Comparison of ENCODE assay signal across 12 cellular contexts in genomic region chr2:120750488-120751210, GRCh38. TPM values are rescaled to one million over a fixed set of nuclear protein-coding genes. Genes with fewer than 3 reads are reported as not detected.
A peak's percentile ranks its signal among the peaks of the same experiment; 100 is the strongest.
DNase-seq lines count a peak whose midpoint lies in the region; ATAC-seq and TF ChIP-seq lines count a peak whose summit lies in the region.
"Had no signal": no experiment of that assay in that cellular context is flagged by ENCODE, and none has a peak within 500 bp of the region (broad histone marks: within the 10 kb centered on the region; RNA-seq: fewer than 3 reads in every experiment).

No MANE protein-coding gene starts in this region.

- no peak for TF ChIP-seq RAD21 in IMR-90 (IDR thresholded peaks at IDR 0.05; ENCODE audit: low read length)

- peak overlapping the region; percentile 63 for H4K91ac ChIP-seq in IMR-90 (ENCODE audit: insufficient read depth, low read depth, low read length)

- peak overlapping the region; percentile 67 for H3K4ac ChIP-seq in IMR-90 (ENCODE audit: low read depth, low read length)

- H3K27ac ChIP-seq in AG04450 (ENCODE audit: low read depth, low read length): peak overlapping the region; percentile 13
- 0 out of 2 replicates have a peak overlapping the region, but pooled peaks have one; percentile 28 for H3K27ac ChIP-seq in IMR-90 (ENCODE audit: insufficient read depth, low read length)
- H3K27ac ChIP-seq: epithelial cell of prostate, left lung had no signal

- peaks cover 34% of the 10 kb centered on the region for H3K4me1 ChIP-seq in IMR-90 (ENCODE audit: control insufficient read depth, insufficient read depth, low read length)
- H3K4me1 ChIP-seq: left lung had no signal

- no peak overlapping the region for H2BK15ac ChIP-seq in IMR-90 (ENCODE audit: low read depth, low read length)

- peak overlapping the region; percentile 36; the same call in 1 of the 2 replicates for H3K14ac ChIP-seq in IMR-90 (replicated peaks; ENCODE audit: low read depth, low read length)

- peaks cover 69% of the 10 kb centered on the region for H4K20me1 ChIP-seq in IMR-90 (ENCODE audit: insufficient read depth, low read length)

- in situ Hi-C loops in IMR-90 (cut with MboI; ENCODE audit: low sequenced_read_pairs): no loop called here

- H3K36me3 ChIP-seq in IMR-90 (ENCODE audit: control insufficient read depth, insufficient read depth, low read length): no peaks in the 10 kb centered on the region
- H3K36me3 ChIP-seq: left lung had no signal

- H2BK120ac ChIP-seq in IMR-90 (ENCODE audit: low read depth, low read length): peak overlapping the region; percentile 70; the same call in 1 of the 2 replicates

- CTCF ChIA-PET in AG04450 (lab: Charles Lee): interaction anchor here (0.6 kb wide), 1 partner anchor 15 kb away, joined by 5 read pairs; no protein-coding TSS in a partner anchor
- CTCF ChIA-PET in IMR-90 (lab: Yijun Ruan, JAX): no interaction called here

- peak overlapping the region; percentile 6 for H3K18ac ChIP-seq in IMR-90 (ENCODE audit: low read depth, low read length)

- no peak for ATAC-seq in IMR-90 (ENCODE audit: low read depth)
- peak; percentile 26 for ATAC-seq in esophagus mucosa
- no peak for ATAC-seq in GM18909 (IDR thresholded peaks at IDR 0.05; ENCODE audit: poor library complexity, unreplicated experiment)
- ATAC-seq: left lung had no signal

- no peak for TF ChIP-seq POLR2A in IMR-90 (IDR thresholded peaks at IDR 0.05; ENCODE audit: low read depth, low read length)

- H3K79me1 ChIP-seq in IMR-90 (ENCODE audit: low read depth in 1 of 2, low read length in 2 of 2): peaks cover 3 to 80% of the 10 kb centered on the region in 2 experiments; a peak in 2 of 4 replicates

- intact Hi-C loops in IMR-90 (cut with micrococcal nuclease): no loop called here
- intact Hi-C loops in posterior vena cava (cut with DNase I): no loop called here

- POLR2A ChIA-PET in AG04450 (lab: Yijun Ruan, JAX): interaction anchor here (1.6 kb wide), 1 partner anchor 15 kb away, joined by 5 read pairs; no protein-coding TSS in a partner anchor
- POLR2A ChIA-PET in IMR-90 (lab: Charles Lee; ENCODE audit: unreplicated experiment): no interaction called here

- H4K5ac ChIP-seq in IMR-90 (ENCODE audit: low read depth, low read length): peak overlapping the region; percentile 36; the same call in 1 of the 2 replicates

- peak overlapping the region in 1 of 2 experiments; percentile 15; a peak in 1 of 4 replicates for H4K8ac ChIP-seq in IMR-90 (ENCODE audit: low read depth in 2 of 2, low read length in 2 of 2)

- peak overlapping the region; percentile 2; the same call in 1 of the 2 replicates for H2BK20ac ChIP-seq in IMR-90 (ENCODE audit: low read depth, low read length)

- H3K9me3 ChIP-seq in AG04450 (ENCODE audit: control insufficient read depth, insufficient read depth, low read length): no peaks in the 10 kb centered on the region
- no peaks in the 10 kb centered on the region for H3K9me3 ChIP-seq in IMR-90 (ENCODE audit: control insufficient read depth, insufficient read depth, low read length)
- H3K9me3 ChIP-seq: left lung had no signal

- no peaks in the 10 kb centered on the region for H3K27me3 ChIP-seq in AG04450 (ENCODE audit: control insufficient read depth, insufficient read depth, low read length)
- H3K27me3 ChIP-seq in IMR-90 (ENCODE audit: control insufficient read depth, insufficient read depth, low read length): no peaks in the 10 kb centered on the region

- peaks cover 35% of the 10 kb centered on the region for H3K9me1 ChIP-seq in IMR-90 (ENCODE audit: insufficient read depth, low read length)

- DNase-seq in AG04450 (ENCODE audit: low read depth, low spot score) (no peak), IMR-90 (peak; percentile 21), retina (peak; percentile 16), posterior vena cava (ENCODE audit: low spot score) (no peak), GM19238 (ENCODE audit: insufficient read length, low spot score) (no peak), UCSD-AML1 (lab: John Stamatoyannopoulos, UW; ENCODE audit: unreplicated experiment) (no peak)
- DNase-seq: hippocampal formation, left lung, NCI-H2171 treated with DMSO at 0.1 percent for 48 hours had no signal

- H3K4me2 ChIP-seq in IMR-90 (ENCODE audit: low read depth, low read length): no peak overlapping the region

- 74% methylated on average over 12 of the region's 13 CpGs; no CpG with 5 or more reads in 1 of the 2 experiments for WGBS in IMR-90 (ENCODE audit: extremely low coverage in 2 of 2, insufficient read length in 1 of 2), 2 experiments

- no peak overlapping the region for H3K56ac ChIP-seq in IMR-90 (ENCODE audit: extremely low read depth, insufficient read depth, low read length)

- H2BK5ac ChIP-seq in IMR-90 (ENCODE audit: low read depth, low read length, poor library complexity, severe bottlenecking): peak overlapping the region; percentile 72

- H2AK5ac ChIP-seq in IMR-90 (ENCODE audit: low read depth, low read length): peak overlapping the region; percentile 54; the same call in 1 of the 2 replicates

- peak overlapping the region; percentile 51 for H2AK9ac ChIP-seq in IMR-90 (replicated peaks; ENCODE audit: low read depth, low read length, poor library complexity)

- peak overlapping the region; percentile 35; the same call in 1 of the 2 replicates for H3K23ac ChIP-seq in IMR-90 (ENCODE audit: low read depth, low read length)

- BruUV-seq in IMR-90 (replicated peaks; lab: Mats Ljungman, UMichigan): no TSS peak

- H3K9ac ChIP-seq in IMR-90 (ENCODE audit: low read depth, low read length): no peak overlapping the region; the same call in 1 of the 2 replicates

- TF ChIP-seq CTCF in AG04450 (IDR thresholded peaks at IDR 0.05; ENCODE audit: low read depth, low read length) (no peak), IMR-90 (conservative IDR thresholded peaks at IDR 0.05; ENCODE audit: low read depth, low read length) (no peak)

- dilution Hi-C loops in IMR-90 (cut with HindIII; ENCODE audit: low sequenced_read_pairs, unreplicated experiment): no loop called here

- H3K4me3 ChIP-seq in AG04450 (ENCODE audit: low read depth, low read length): no peak overlapping the region
- no peak overlapping the region for H3K4me3 ChIP-seq in IMR-90 (ENCODE audit: insufficient read depth, low read depth, low read length)
- H3K4me3 ChIP-seq: left lung had no signal

- no peak overlapping the region for H2AFZ ChIP-seq in IMR-90 (replicated peaks; ENCODE audit: low read length, poor library complexity)

TF ChIP-seq in IMR-90, 13 proteins besides CTCF, POLR2A, EP300 and RAD21:
- TF ChIP-seq RCOR1 (IDR thresholded peaks at IDR 0.05; ENCODE audit: insufficient replicate concordance, low read length): no peak
- no peak for TF ChIP-seq CEBPB (IDR thresholded peaks at IDR 0.05; ENCODE audit: low read depth, low read length)
- no peak for TF ChIP-seq USF2 (IDR thresholded peaks at IDR 0.05; ENCODE audit: low read depth, low read length)
- TF ChIP-seq CHD1 (IDR thresholded peaks at IDR 0.05; ENCODE audit: low read depth, low read length): no peak
- no peak for TF ChIP-seq BHLHE40 (IDR thresholded peaks at IDR 0.05; ENCODE audit: low read depth, low read length)
- no peak for TF ChIP-seq ELK1 (IDR thresholded peaks at IDR 0.05; ENCODE audit: borderline replicate concordance, low read depth, low read length)
- TF ChIP-seq NFE2L2 (IDR thresholded peaks at IDR 0.05; ENCODE audit: low read depth, low read length): no peak
- no peak for TF ChIP-seq MXI1 (IDR thresholded peaks at IDR 0.05; ENCODE audit: borderline replicate concordance, low read depth, low read length)
- TF ChIP-seq MAFK (IDR thresholded peaks at IDR 0.05; ENCODE audit: low read depth, low read length): no peak
- no peak for TF ChIP-seq SMC3 (IDR thresholded peaks at IDR 0.05; ENCODE audit: low read depth, low read length)
- TF ChIP-seq RFX5 (IDR thresholded peaks at IDR 0.05; ENCODE audit: low read depth, low read length): no peak
TF ChIP-seq in IMR-90: peak in this region for 0.

RNA-seq across cellular contexts. Expression of gene GLI2, which starts 15.0 kb away (rescaled TPM):
- 5.2 and 8.4 TPM in 2 replicates for polyA plus RNA-seq in AG04450 (2011; rRNA removed)
- polyA minus RNA-seq in AG04450 (2011; rRNA and poly(A)+ RNA removed): 7.8 and 11.5 TPM in 2 replicates
- 3.8 and 4.7 TPM in 2 replicates for total RNA-seq in IMR-90 (2012; rRNA removed)
- 26.0 and 31.5 TPM in 2 replicates for polyA plus RNA-seq in IMR-90 (2012; rRNA removed)
- 7.6 and 16.7 TPM in 2 replicates for polyA plus RNA-seq in IMR-90 (2012; cell fraction: cytosol; rRNA removed)
- 57.0 and 124 TPM in 2 replicates for polyA plus RNA-seq in IMR-90 (2012; cell fraction: nucleus; rRNA removed; ENCODE audit: low replicate concordance)
- 0.72 TPM for total RNA-seq in esophagus mucosa
- 10 to 100 TPM; 13.0 to 21.1 TPM for total RNA-seq in posterior vena cava

Comparison
In these comparisons a context has a peak if more than half of its experiments do, and no peak if none do; other contexts are left out.
1. DNase-seq: peak in IMR-90 (single experiment) and retina (single experiment); none in AG04450 (single experiment), posterior vena cava (single experiment), GM19238 (single experiment) and UCSD-AML1 (single experiment).